In genomic region chr4:175767130-175767529, GRCh38 we compare ENCODE assay signal across 22 cellular contexts. TPM values are rescaled to one million over a fixed set of nuclear protein-coding genes. Genes with fewer than 3 reads are reported as not detected.
DNase-seq lines count a peak whose midpoint lies in the region; ATAC-seq, FAIRE-seq and TF ChIP-seq lines count a peak whose summit lies in the region.
"Had no signal": no experiment of that assay in that cellular context is flagged by ENCODE, and none has a peak within 500 bp of the region (broad histone marks: within the 10 kb centered on the region; RNA-seq: fewer than 3 reads in every experiment).

No MANE protein-coding gene starts in this region.

- TF ChIP-seq CTCF in osteoblast (IDR thresholded peaks at IDR 0.05; ENCODE audit: extremely low read depth, low read depth, low read length), result no peak
- no peak for TF ChIP-seq CTCF in lower leg skin (IDR thresholded peaks at IDR 0.05)
- TF ChIP-seq CTCF in gastrocnemius medialis (IDR thresholded peaks at IDR 0.05 in 4 of 5, conservative IDR thresholded peaks at IDR 0.05 in 1 of 5), result no peak
- TF ChIP-seq CTCF in GM10266 (IDR thresholded peaks at IDR 0.05; ENCODE audit: control insufficient read depth, insufficient read depth, low read depth, missing control alignments), result no peak

- H3K9me3 ChIP-seq in osteoblast (ENCODE audit: low read depth, low read length), result no peaks in the 10 kb centered on the region
- H3K9me3 ChIP-seq in gastrocnemius medialis, result no peaks in the 10 kb centered on the region
- H3K9me3 ChIP-seq: A549; BLaER1 treated with 17β-estradiol and CSF1 and Interleukin-3, amounts not matched to agents 10 nM and 100 nM; Caco-2 had no signal

- in situ Hi-C loops in G401 (cut with HindIII; ENCODE audit: low sequenced_read_pairs) (no loop called here), gastrocnemius medialis (cut with MboI; ENCODE audit: low sequenced_read_pairs in 4 of 4) (no loop called here)

- ATAC-seq in gastrocnemius medialis, result no peak
- ATAC-seq: A549; CD8-positive, alpha-beta T cell; GM12878 had no signal

- peak; percentile 80 for DNase-seq in G401 (ENCODE audit: low spot score)
- DNase-seq in NCI-H446 treated with DMSO at 0.1 percent for 48 hours (lab: John Stamatoyannopoulos, UW), result peak; percentile 78
- DNase-seq in cerebellar cortex (ENCODE audit: low spot score), result peak; percentile 77
- peak; percentile 35 for DNase-seq in osteoblast (ENCODE audit: insufficient read length, low spot score, missing footprints)
- DNase-seq in lower leg skin (ENCODE audit: low spot score in 2 of 2), result no peak
- no peak for DNase-seq in gastrocnemius medialis
- DNase-seq in RCC 7860 (ENCODE audit: low spot score), result no peak
- DNase-seq in GM10266 (ENCODE audit: extremely low spot score), result no peak
- DNase-seq: AML-193; Caco-2; Calu3; CD4-positive, alpha-beta T cell; CD8-positive, alpha-beta T cell; DMS79 treated with DMSO at 0.1 percent for 48 hours; GDM1 had no signal

- no peaks in the 10 kb centered on the region for H3K79me2 ChIP-seq in osteoblast (ENCODE audit: insufficient read depth, low read length)

- H3K4me1 ChIP-seq in osteoblast (ENCODE audit: insufficient read depth, low read length) (no peaks in the 10 kb centered on the region), gastrocnemius medialis (no peaks in the 10 kb centered on the region)
- H3K4me1 ChIP-seq: A549, Caco-2 had no signal

- H3K4me3 ChIP-seq in osteoblast (ENCODE audit: insufficient read depth, low read length), result no peak overlapping the region
- no peak overlapping the region for H3K4me3 ChIP-seq in lower leg skin (ENCODE audit: low read depth, poor library complexity, severe bottlenecking)
- no peak overlapping the region for H3K4me3 ChIP-seq in gastrocnemius medialis
- H3K4me3 ChIP-seq: A549; BLaER1 treated with 17β-estradiol and CSF1 and Interleukin-3, amounts not matched to agents 10 nM and 100 nM; GM12878 had no signal

- no peaks in the 10 kb centered on the region for H3K36me3 ChIP-seq in osteoblast (ENCODE audit: insufficient read depth, low read length)
- no peaks in the 10 kb centered on the region for H3K36me3 ChIP-seq in gastrocnemius medialis
- H3K36me3 ChIP-seq: BLaER1 treated with 17β-estradiol and CSF1 and Interleukin-3, amounts not matched to agents 10 nM and 100 nM had no signal

- TF ChIP-seq POLR2A in lower leg skin (IDR thresholded peaks at IDR 0.05), result no peak
- no peak for TF ChIP-seq POLR2A in gastrocnemius medialis (IDR thresholded peaks at IDR 0.05)

- WGBS in lower leg skin, 2 donors, result 79 to 86% methylated on average over 2 of the region's 2 CpGs

- intact Hi-C loops in lower leg skin (cut with DNase I; ENCODE audit: low total_unique reads) (no loop called here), gastrocnemius medialis (cut with DNase I; ENCODE audit: low total_unique reads) (no loop called here)

- no peak overlapping the region for H2AFZ ChIP-seq in osteoblast (ENCODE audit: low read length)

- no peaks in the 10 kb centered on the region for H3K27me3 ChIP-seq in osteoblast (ENCODE audit: insufficient read depth, low read length)
- H3K27me3 ChIP-seq in gastrocnemius medialis, result no peaks in the 10 kb centered on the region
- H3K27me3 ChIP-seq: BLaER1 treated with 17β-estradiol and CSF1 and Interleukin-3, amounts not matched to agents 10 nM and 100 nM had no signal

- H3K4me2 ChIP-seq in osteoblast (ENCODE audit: insufficient read depth, low read length), result no peak overlapping the region
- H3K4me2 ChIP-seq: A549; BLaER1 treated with 17β-estradiol and CSF1 and Interleukin-3, amounts not matched to agents 10 nM and 100 nM had no signal

- H3K27ac ChIP-seq in osteoblast (ENCODE audit: low read depth, low read length), result no peak overlapping the region
- no peak overlapping the region for H3K27ac ChIP-seq in gastrocnemius medialis
- H3K27ac ChIP-seq: A549; BLaER1 treated with 17β-estradiol and CSF1 and Interleukin-3, amounts not matched to agents 10 nM and 100 nM; C4-2B had no signal

- no peak for FAIRE-seq in RCC 7860 (lab: Jason Lieb, UNC)
- FAIRE-seq: A549, D721Med, GM12878, GM12892, GM18507 had no signal

- no peaks in the 10 kb centered on the region for H4K20me1 ChIP-seq in osteoblast (ENCODE audit: insufficient read depth, low read length)
- H4K20me1 ChIP-seq: BLaER1 treated with 17β-estradiol and CSF1 and Interleukin-3, amounts not matched to agents 10 nM and 100 nM had no signal

RNA-seq across cellular contexts. Expression of gene GPM6A, which starts 44.9 kb away (rescaled TPM):
- total RNA-seq in G401 (2014; rRNA removed; shearing (Covaris generic)), result not detected in 2 replicates
- not detected in 2 replicates for total RNA-seq in osteoblast
- total RNA-seq in lower leg skin, result 1 to 10 TPM in 1 of 4 donors, under 1 TPM in 3; 0.21 to 4.8 (median 0.35) TPM
- total RNA-seq in gastrocnemius medialis, result not detected
- total RNA-seq: Caco-2; CD4-positive, alpha-beta T cell had no signal

Comparison
In these comparisons a context has a peak if more than half of its experiments do, and no peak if none do; other contexts are left out.
1. DNase-seq: peak in G401 (single experiment), NCI-H446 treated with DMSO at 0.1 percent for 48 hours (single experiment), cerebellar cortex (single experiment) and osteoblast (single experiment); none in lower leg skin (0 of 2), gastrocnemius medialis (0 of 2), RCC 7860 (single experiment) and GM10266 (single experiment).